Comparison of ENCODE assay signal across 25 cellular contexts in the genomic region with DNA sequence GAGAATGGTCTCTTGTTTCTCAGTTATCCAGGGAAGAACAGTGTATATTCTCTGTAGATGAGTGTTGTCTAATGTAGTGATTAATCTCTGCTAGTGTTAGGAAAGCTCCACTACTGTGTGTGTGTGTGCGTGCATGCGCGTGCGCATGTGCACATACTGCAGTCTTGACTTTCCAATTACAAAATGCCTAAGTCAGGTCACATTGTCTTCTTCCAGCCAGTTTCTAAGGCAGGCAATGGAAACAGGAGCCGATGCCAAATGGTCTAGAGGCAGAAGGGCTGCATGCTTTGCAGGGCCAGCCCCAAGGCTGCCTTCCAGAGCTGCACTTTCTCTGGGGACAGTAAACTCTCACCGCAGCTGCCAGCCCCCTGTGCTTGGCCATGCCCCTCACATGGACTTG. TPM values are rescaled to one million over a fixed set of nuclear protein-coding genes. Genes with fewer than 3 reads are reported as not detected.
DNase-seq lines count a peak whose midpoint lies in the region; ATAC-seq and TF ChIP-seq lines count a peak whose summit lies in the region.
"Had no signal": no experiment of that assay in that cellular context is flagged by ENCODE, and none has a peak within 500 bp of the region (broad histone marks: within the 10 kb centered on the region; RNA-seq: fewer than 3 reads in every experiment).

No MANE protein-coding gene starts in this region.

- H3K4me3 Mint-ChIP-seq in CD4-positive, alpha-beta T cell, result no peak overlapping the region
- H3K4me3 Mint-ChIP-seq: activated CD4-positive, alpha-beta T cell treated with anti-CD3 and anti-CD28 coated beads for 36 hours; activated T-cell treated with anti-CD3 and anti-CD28 coated beads, Interleukin-2, amount 50 U/mL, for 24 hours; B cell; neural crest cell; T-cell had no signal

- no peaks in the 10 kb centered on the region for H3K4me1 Mint-ChIP-seq in CD4-positive, alpha-beta T cell (ENCODE audit: low read depth)
- H3K4me1 Mint-ChIP-seq: activated CD4-positive, alpha-beta T cell treated with anti-CD3 and anti-CD28 coated beads for 36 hours; B cell; neural crest cell; T-cell had no signal

- peaks cover 69% of the 10 kb centered on the region for H3K36me3 Mint-ChIP-seq in CD4-positive, alpha-beta T cell (ENCODE audit: low read depth)

- H3K27ac ChIP-seq in CD4-positive, alpha-beta T cell (ENCODE audit: low read depth, low read length), result no peak overlapping the region
- no peak overlapping the region for H3K27ac ChIP-seq in left lung
- H3K27ac ChIP-seq: A549, adrenal gland, breast epithelium, SJSA1, suprapubic skin, vagina had no signal

- intact Hi-C loops in CD4-positive, alpha-beta T cell (cut with DNase I, micrococcal nuclease), result no loop called here
- intact Hi-C loops in left lung (cut with DNase I), result no loop called here
- intact Hi-C loops in sciatic nerve (cut with DNase I), result no loop called here

- POLR2A ChIA-PET in CD4-positive, alpha-beta T cell (lab: Charles Lee), result no interaction called here

- CTCF ChIA-PET in CD4-positive, alpha-beta T cell (lab: Charles Lee), result no interaction called here

- no peaks in the 10 kb centered on the region for H3K27me3 ChIP-seq in CD4-positive, alpha-beta T cell (ENCODE audit: control insufficient read depth, insufficient read depth, low read length)
- no peaks in the 10 kb centered on the region for H3K27me3 ChIP-seq in left lung
- H3K27me3 ChIP-seq: adrenal gland, breast epithelium, SJSA1, suprapubic skin, vagina had no signal

- no peak for TF ChIP-seq CTCF in CD4-positive, alpha-beta T cell (IDR thresholded peaks at IDR 0.05)
- no peak for TF ChIP-seq CTCF in fibroblast of the aortic adventitia (IDR thresholded peaks at IDR 0.05; ENCODE audit: insufficient read depth, low read length)
- no peak for TF ChIP-seq CTCF in left lung (IDR thresholded peaks at IDR 0.05)

- no peaks in the 10 kb centered on the region for H3K4me1 ChIP-seq in left lung
- H3K4me1 ChIP-seq: A549, adrenal gland, breast epithelium, SJSA1, suprapubic skin, vagina had no signal

- no peak for DNase-seq in CD4-positive, alpha-beta T cell
- DNase-seq in fibroblast of the aortic adventitia (ENCODE audit: low read depth), result peak; percentile 16
- no peak for DNase-seq in left lung
- no peak for DNase-seq in sciatic nerve (ENCODE audit: low spot score)
- no peak for DNase-seq in erythroblast (lab: John Stamatoyannopoulos, UW)
- DNase-seq in dermis blood vessel endothelial cell, result no peak
- DNase-seq in OCI-M2 (lab: John Stamatoyannopoulos, UW; ENCODE audit: unreplicated experiment), result no peak
- DNase-seq: activated CD4-positive, alpha-beta T cell treated with anti-CD3 and anti-CD28 coated beads for 36 hours; activated T-cell treated with anti-CD3 and anti-CD28 coated beads, Interleukin-2, amount 50 U/mL, for 24 hours; adrenal gland; cortex of kidney; NCI-H1694 treated with DMSO at 0.1 percent for 48 hours; NCI-H2171; NCI-H524 treated with DMSO at 0.1 percent for 48 hours; small intestine; stimulated activated CD4-positive, alpha-beta T cell treated with anti-CD3 and anti-CD28 coated beads, Interleukin-1b, Interleukin-23, amount 100 ng/mL, for 48 hours; T-cell had no signal

- peak overlapping the region; percentile 7 for H3K27ac Mint-ChIP-seq in CD4-positive, alpha-beta T cell
- H3K27ac Mint-ChIP-seq: activated CD4-positive, alpha-beta T cell treated with anti-CD3 and anti-CD28 coated beads for 36 hours; B cell had no signal

- ATAC-seq in CD4-positive, alpha-beta T cell (ENCODE audit: poor library complexity), result no peak
- ATAC-seq in left lung (peak; percentile 21), sciatic nerve (peak; percentile 69), GM18519 (IDR thresholded peaks at IDR 0.05; ENCODE audit: low FRiP score, unreplicated experiment) (no peak)
- ATAC-seq: A549; activated CD4-positive, alpha-beta T cell treated with anti-CD3 and anti-CD28 coated beads for 36 hours; T-cell had no signal

- no peaks in the 10 kb centered on the region for H3K9me3 Mint-ChIP-seq in CD4-positive, alpha-beta T cell
- H3K9me3 Mint-ChIP-seq: activated T-cell treated with anti-CD3 and anti-CD28 coated beads, Interleukin-2, amount 50 U/mL, for 24 hours; neural crest cell; T-cell had no signal

- H3K4me3 ChIP-seq in fibroblast of the aortic adventitia (ENCODE audit: low read depth, low read length), result no peak overlapping the region
- no peak overlapping the region for H3K4me3 ChIP-seq in left lung
- H3K4me3 ChIP-seq: A549, adrenal gland, breast epithelium, SJSA1, suprapubic skin, vagina had no signal

- H3K36me3 ChIP-seq in left lung, result peaks cover 0 to 81% of the 10 kb centered on the region in 2 donors

- TF ChIP-seq POLR2A in erythroblast (IDR thresholded peaks at IDR 0.05; ENCODE audit: low read length), result no peak

- no peaks in the 10 kb centered on the region for H3K9me3 ChIP-seq in CD4-positive, alpha-beta T cell (ENCODE audit: control insufficient read depth, low read length)
- H3K9me3 ChIP-seq in left lung, result no peaks in the 10 kb centered on the region
- H3K9me3 ChIP-seq: A549, adrenal gland, breast epithelium, SJSA1, suprapubic skin, vagina had no signal

- no peaks in the 10 kb centered on the region for H3K27me3 Mint-ChIP-seq in CD4-positive, alpha-beta T cell
- H3K27me3 Mint-ChIP-seq: activated CD4-positive, alpha-beta T cell treated with anti-CD3 and anti-CD28 coated beads for 36 hours; activated T-cell treated with anti-CD3 and anti-CD28 coated beads, Interleukin-2, amount 50 U/mL, for 24 hours; B cell; T-cell had no signal

RNA-seq across cellular contexts. Expression of a gene that starts 30.5 kb away (rescaled TPM):
- total RNA-seq in CD4-positive, alpha-beta T cell, result 10 to 100 TPM; 17.3 to 17.9 TPM
- total RNA-seq in fibroblast of the aortic adventitia (ENCODE audit: low replicate concordance) (6.0 and 11.3 TPM in 2 replicates), left lung (1 to 10 TPM; 3.2 to 4.7 TPM), sciatic nerve (7.9 TPM), dermis blood vessel endothelial cell (2.7 and 5.6 TPM in 2 replicates)

Comparison
In these comparisons a context has a peak if more than half of its experiments do, and no peak if none do; other contexts are left out.
1. ATAC-seq: peak in left lung (single experiment) and sciatic nerve (single experiment); none in CD4-positive, alpha-beta T cell (single experiment) and GM18519 (single experiment).